ENCODE assay signal across 28 cellular contexts in the genomic region with DNA sequence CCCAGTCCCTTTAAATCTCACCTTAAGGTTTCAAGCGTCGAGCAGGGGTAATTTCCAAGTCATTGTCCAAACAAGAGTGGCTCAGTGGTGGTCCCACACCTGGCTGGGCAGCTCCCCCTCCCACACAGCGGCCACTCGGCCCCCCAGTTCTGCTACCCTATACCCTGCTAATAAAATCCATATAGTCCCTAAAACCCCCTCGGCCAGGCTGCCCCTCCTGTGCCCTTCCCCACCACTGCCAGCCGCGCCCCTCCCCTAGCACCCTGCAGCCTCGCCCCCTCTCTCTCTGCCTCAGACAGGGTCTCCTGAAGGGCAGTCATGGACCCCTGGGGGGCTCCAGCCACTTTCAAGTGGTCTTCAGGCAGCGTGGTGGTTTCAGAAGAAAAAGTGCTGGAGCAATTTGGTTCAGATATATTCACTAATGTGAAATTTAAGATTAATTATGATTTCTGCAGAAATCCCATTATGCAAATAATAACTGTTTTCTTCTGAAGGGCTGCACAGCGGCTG.
"Had no signal": no experiment of that assay in that cellular context is flagged by ENCODE, and none has a peak within 500 bp of the region (broad histone marks: within the 10 kb centered on the region; RNA-seq: fewer than 3 reads in every experiment).

No MANE protein-coding gene starts in this region.

- H3K79me2 ChIP-seq: hepatocyte, parathyroid adenoma had no signal

- H3K4me2 ChIP-seq: hepatocyte had no signal

- H3K4me3 ChIP-seq: heart right ventricle, hepatocyte, left lung, lower lobe of right lung, psoas muscle, skin epidermis, stomach, testis, thyroid gland, transverse colon, upper lobe of left lung, vagina had no signal

- H3K4me1 ChIP-seq: heart right ventricle, left lung, lower lobe of right lung, parathyroid adenoma, psoas muscle, stomach, testis, thyroid gland, transverse colon, upper lobe of left lung, vagina had no signal

- H3K27ac Mint-ChIP-seq: stimulated activated naive B cell treated with anti-CD40 and anti-IgM and Interleukin-4, amounts not matched to agents 10 μg/mL and 1 μg/mL and 100 μg/mL, for 72 hours had no signal

- ATAC-seq: heart right ventricle; left colon; left lung; lower lobe of right lung; naive thymus-derived CD8-positive, alpha-beta T cell; psoas muscle; right cardiac atrium; sciatic nerve; stimulated activated naive B cell treated with anti-CD40 and anti-IgM and Interleukin-4, amounts not matched to agents 10 μg/mL and 1 μg/mL and 100 μg/mL, for 72 hours had no signal

- H3K9me3 ChIP-seq: heart right ventricle, left lung, lower lobe of right lung, psoas muscle, testis, thyroid gland, transverse colon, upper lobe of left lung, vagina had no signal

- DNase-seq: heart right ventricle; islet precursor cell; kidney glomerular epithelial cell; left colon; mammary epithelial cell; mesenchymal stem cell; naive thymus-derived CD8-positive, alpha-beta T cell; nucleus accumbens; psoas muscle; right cardiac atrium; stimulated activated CD4-positive, alpha-beta T cell treated with anti-CD3 and anti-CD28 coated beads, Interleukin-12 subunit alpha, Interleukin-12 subunit beta, amount 100 ng/mL, for 4 hours; stimulated activated CD4-positive, alpha-beta T cell treated with anti-CD3 and anti-CD28 coated beads, Interleukin-15, amount 100 ng/mL, for 24 hours; stimulated activated CD4-positive, alpha-beta T cell treated with anti-CD3 and anti-CD28 coated beads, Interleukin-2, amount 100 ng/mL, for 24 hours; stimulated activated CD4-positive, alpha-beta T cell treated with anti-CD3 and anti-CD28 coated beads, Interleukin-4, amount 100 ng/mL, for 1 hour; stimulated activated naive B cell treated with anti-CD40 and anti-IgM and Interleukin-4, amounts not matched to agents 10 μg/mL and 1 μg/mL and 100 μg/mL, for 72 hours; stimulated activated naive CD8-positive, alpha-beta T cell treated with anti-CD3 and anti-CD28 coated beads, Interleukin-15, Interleukin-2, amounts not matched to agents 100 U/mL and 50 U/mL, for 24 hours; stomach; testis; thyroid gland; transverse colon had no signal

- H2AFZ ChIP-seq: hepatocyte, parathyroid adenoma had no signal

- H3K27me3 ChIP-seq: hepatocyte, testis, thyroid gland, upper lobe of left lung, vagina had no signal

- H3K27ac ChIP-seq: heart right ventricle, hepatocyte, left lung, lower lobe of right lung, parathyroid adenoma, psoas muscle, skin epidermis, stomach, testis, thyroid gland, transverse colon, upper lobe of left lung, vagina had no signal

- H3K36me3 ChIP-seq: heart right ventricle, left lung, lower lobe of right lung, stomach, thyroid gland, transverse colon, upper lobe of left lung, vagina had no signal

- H3K27me3 Mint-ChIP-seq: naive thymus-derived CD8-positive, alpha-beta T cell had no signal

- H3K9me3 Mint-ChIP-seq: naive thymus-derived CD8-positive, alpha-beta T cell; stimulated activated naive B cell treated with anti-CD40 and anti-IgM and Interleukin-4, amounts not matched to agents 10 μg/mL and 1 μg/mL and 100 μg/mL, for 72 hours had no signal

- H3K4me3 Mint-ChIP-seq: naive thymus-derived CD8-positive, alpha-beta T cell; stimulated activated naive B cell treated with anti-CD40 and anti-IgM and Interleukin-4, amounts not matched to agents 10 μg/mL and 1 μg/mL and 100 μg/mL, for 72 hours had no signal

- H3K36me3 Mint-ChIP-seq: naive thymus-derived CD8-positive, alpha-beta T cell had no signal
